In genomic region chr17:4573682-4574081, GRCh38 we compare ENCODE assay signal across 9 cellular contexts. TPM values are rescaled to one million over a fixed set of nuclear protein-coding genes. Genes with fewer than 3 reads are reported as not detected.
DNase-seq lines count a peak whose midpoint lies in the region; ATAC-seq and TF ChIP-seq lines count a peak whose summit lies in the region.
"Had no signal": no experiment of that assay in that cellular context is flagged by ENCODE, and none has a peak within 500 bp of the region (broad histone marks: within the 10 kb centered on the region; RNA-seq: fewer than 3 reads in every experiment).

No MANE protein-coding gene starts in this region.

- H3K4me3 Mint-ChIP-seq in activated T-helper 1 cell treated with anti-CD3 and anti-CD28 coated beads, Interleukin-12 subunit alpha, Interleukin-12 subunit beta, Interleukin-2, Interleukin-4 antibody, amounts not matched to agents 30 ng/mL and 10 ng/mL and 1 ng/mL, durations not matched to agents 14 hours and 24 hours and 36 hours: no peak overlapping the region
- H3K4me3 Mint-ChIP-seq in memory B cell: no peak overlapping the region

- peak overlapping the region; percentile 48 for H3K27ac Mint-ChIP-seq in activated T-helper 1 cell treated with anti-CD3 and anti-CD28 coated beads, Interleukin-12 subunit alpha, Interleukin-12 subunit beta, Interleukin-2, Interleukin-4 antibody, amounts not matched to agents 30 ng/mL and 10 ng/mL and 1 ng/mL, durations not matched to agents 14 hours and 24 hours and 36 hours
- no peak overlapping the region for H3K27ac Mint-ChIP-seq in memory B cell

- H3K27ac ChIP-seq in coronary artery: no peak overlapping the region
- H3K27ac ChIP-seq: epithelial cell of prostate had no signal

- DNase-seq in RPMI8226: peak; percentile 67
- peak; percentile 58 for DNase-seq in activated T-helper 1 cell treated with anti-CD3 and anti-CD28 coated beads, Interleukin-12 subunit alpha, Interleukin-12 subunit beta, Interleukin-2, Interleukin-4 antibody, amounts not matched to agents 30 ng/mL and 10 ng/mL and 1 ng/mL, durations not matched to agents 14 hours and 24 hours and 36 hours (ENCODE audit: low spot score)
- no peak for DNase-seq in memory B cell (ENCODE audit: low spot score in 2 of 2)
- peak; percentile 44 to 64 for DNase-seq in stimulated activated CD8-positive, alpha-beta memory T cell treated with anti-CD3 and anti-CD28 coated beads, Interleukin-2, amount 100 ng/mL, for 48 hours (ENCODE audit: low read depth in 2 of 2)
- no peak for DNase-seq in NCI-H2227 treated with DMSO at 0.1 percent for 48 hours (lab: John Stamatoyannopoulos, UW)
- DNase-seq in coronary artery (ENCODE audit: low spot score): no peak
- no peak for DNase-seq in COLO668 (lab: John Stamatoyannopoulos, UW; ENCODE audit: unreplicated experiment)
- DNase-seq in NCI-H1436 (lab: John Stamatoyannopoulos, UW): no peak

- no peaks in the 10 kb centered on the region for H3K9me3 Mint-ChIP-seq in activated T-helper 1 cell treated with anti-CD3 and anti-CD28 coated beads, Interleukin-12 subunit alpha, Interleukin-12 subunit beta, Interleukin-2, Interleukin-4 antibody, amounts not matched to agents 30 ng/mL and 10 ng/mL and 1 ng/mL, durations not matched to agents 14 hours and 24 hours and 36 hours
- H3K9me3 Mint-ChIP-seq in memory B cell: no peaks in the 10 kb centered on the region

- peaks cover 28% of the 10 kb centered on the region for H3K4me1 Mint-ChIP-seq in activated T-helper 1 cell treated with anti-CD3 and anti-CD28 coated beads, Interleukin-12 subunit alpha, Interleukin-12 subunit beta, Interleukin-2, Interleukin-4 antibody, amounts not matched to agents 30 ng/mL and 10 ng/mL and 1 ng/mL, durations not matched to agents 14 hours and 24 hours and 36 hours (ENCODE audit: low read depth)
- peaks cover 9% of the 10 kb centered on the region for H3K4me1 Mint-ChIP-seq in memory B cell

- H3K4me3 ChIP-seq in coronary artery: no peak overlapping the region

- intact Hi-C loops in activated T-helper 1 cell treated with anti-CD3 and anti-CD28 coated beads, Interleukin-12 subunit alpha, Interleukin-12 subunit beta, Interleukin-2, Interleukin-4 antibody, amounts not matched to agents 30 ng/mL and 10 ng/mL and 1 ng/mL, durations not matched to agents 14 hours and 24 hours and 36 hours (cut with micrococcal nuclease): loop anchor here (1.0 kb wide), 1 partner anchor 8 kb away; no protein-coding TSS in a partner anchor

- no peaks in the 10 kb centered on the region for H3K36me3 Mint-ChIP-seq in activated T-helper 1 cell treated with anti-CD3 and anti-CD28 coated beads, Interleukin-12 subunit alpha, Interleukin-12 subunit beta, Interleukin-2, Interleukin-4 antibody, amounts not matched to agents 30 ng/mL and 10 ng/mL and 1 ng/mL, durations not matched to agents 14 hours and 24 hours and 36 hours (ENCODE audit: low read depth)
- no peaks in the 10 kb centered on the region for H3K36me3 Mint-ChIP-seq in memory B cell

- peaks cover 32% of the 10 kb centered on the region for H3K27me3 Mint-ChIP-seq in activated T-helper 1 cell treated with anti-CD3 and anti-CD28 coated beads, Interleukin-12 subunit alpha, Interleukin-12 subunit beta, Interleukin-2, Interleukin-4 antibody, amounts not matched to agents 30 ng/mL and 10 ng/mL and 1 ng/mL, durations not matched to agents 14 hours and 24 hours and 36 hours (ENCODE audit: insufficient read depth)
- peaks cover 8% of the 10 kb centered on the region for H3K27me3 Mint-ChIP-seq in memory B cell

- no peak for TF ChIP-seq CTCF in coronary artery (IDR thresholded peaks at IDR 0.05)

- ATAC-seq in memory B cell (ENCODE audit: low read depth): peak; percentile 97

RNA-seq across cellular contexts. Expression of gene SMTNL2, which starts 10.6 kb away (rescaled TPM):
- total RNA-seq in activated T-helper 1 cell treated with anti-CD3 and anti-CD28 coated beads, Interleukin-12 subunit alpha, Interleukin-12 subunit beta, Interleukin-2, Interleukin-4 antibody, amounts not matched to agents 30 ng/mL and 10 ng/mL and 1 ng/mL, durations not matched to agents 14 hours and 24 hours and 36 hours: not detected in 2 replicates

RNA-seq across cellular contexts. Expression of gene GGT6, which starts 13.3 kb away (rescaled TPM):
- total RNA-seq in activated T-helper 1 cell treated with anti-CD3 and anti-CD28 coated beads, Interleukin-12 subunit alpha, Interleukin-12 subunit beta, Interleukin-2, Interleukin-4 antibody, amounts not matched to agents 30 ng/mL and 10 ng/mL and 1 ng/mL, durations not matched to agents 14 hours and 24 hours and 36 hours: not detected in 2 replicates

RNA-seq across cellular contexts. Expression of gene MYBBP1A, which starts 18.5 kb away (rescaled TPM):
- 186 and 195 TPM in 2 replicates for total RNA-seq in activated T-helper 1 cell treated with anti-CD3 and anti-CD28 coated beads, Interleukin-12 subunit alpha, Interleukin-12 subunit beta, Interleukin-2, Interleukin-4 antibody, amounts not matched to agents 30 ng/mL and 10 ng/mL and 1 ng/mL, durations not matched to agents 14 hours and 24 hours and 36 hours

Comparison
In these comparisons a context has a peak if more than half of its experiments do, and no peak if none do; other contexts are left out.
1. DNase-seq: peak in RPMI8226 (single experiment), activated T-helper 1 cell treated with anti-CD3 and anti-CD28 coated beads, Interleukin-12 subunit alpha, Interleukin-12 subunit beta, Interleukin-2, Interleukin-4 antibody, amounts not matched to agents 30 ng/mL and 10 ng/mL and 1 ng/mL, durations not matched to agents 14 hours and 24 hours and 36 hours (single experiment) and stimulated activated CD8-positive, alpha-beta memory T cell treated with anti-CD3 and anti-CD28 coated beads, Interleukin-2, amount 100 ng/mL, for 48 hours (2 of 2); none in memory B cell (0 of 2), NCI-H2227 treated with DMSO at 0.1 percent for 48 hours (single experiment), coronary artery (single experiment), COLO668 (single experiment) and NCI-H1436 (single experiment).